17 cellular contexts compared by ENCODE assay signal in the genomic region with DNA sequence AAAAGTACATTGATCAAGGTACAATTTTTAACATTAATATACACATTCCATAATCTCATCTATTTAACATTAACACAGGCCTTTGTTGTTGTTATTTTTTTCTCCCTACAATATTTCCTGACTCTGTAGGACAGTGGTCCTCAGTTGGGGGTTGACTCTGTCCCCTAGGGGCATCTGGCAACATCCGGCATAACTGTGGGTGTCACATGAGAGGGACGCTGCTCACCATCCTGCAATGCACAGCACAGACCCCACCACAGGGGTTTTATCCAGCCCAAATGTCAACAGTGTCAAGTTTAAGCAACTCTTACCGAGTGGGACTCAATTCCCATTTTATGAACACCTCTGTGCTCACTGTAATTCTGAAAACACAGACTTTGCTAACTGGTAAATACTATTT. TPM values are rescaled to one million over a fixed set of nuclear protein-coding genes. Genes with fewer than 3 reads are reported as not detected.
DNase-seq lines count a peak whose midpoint lies in the region; ATAC-seq and TF ChIP-seq lines count a peak whose summit lies in the region.
"Had no signal": no experiment of that assay in that cellular context is flagged by ENCODE, and none has a peak within 500 bp of the region (broad histone marks: within the 10 kb centered on the region; RNA-seq: fewer than 3 reads in every experiment).

No MANE protein-coding gene starts in this region.

- no peak overlapping the region for H3K4me3 Mint-ChIP-seq in activated T-cell treated with anti-CD3 and anti-CD28 coated beads, Interleukin-2, amount 50 U/mL, for 72 hours
- H3K4me3 Mint-ChIP-seq in brain = peak overlapping the region in 3 of 5 experiments; percentile 40 to 63 (median 52)
- no peak overlapping the region for H3K4me3 Mint-ChIP-seq in nephron progenitor cell

- POLR2A ChIA-PET in HEK293 (lab: Yijun Ruan, JAX) = no interaction called here

- H3K9me3 ChIP-seq in HEK293 (ENCODE audit: control insufficient read depth, insufficient read depth, low read depth, low read length) (no peaks in the 10 kb centered on the region), upper lobe of right lung (no peaks in the 10 kb centered on the region)
- H3K9me3 ChIP-seq: SJCRH30 had no signal

- intact Hi-C loops in upper lobe of right lung (cut with DNase I) = no loop called here

- H3K4me3 ChIP-seq in HEK293 (ENCODE audit: low read depth, low read length) (no peak overlapping the region), upper lobe of right lung (no peak overlapping the region)
- H3K4me3 ChIP-seq: GM23248, SJCRH30 had no signal

- H3K9me3 Mint-ChIP-seq in activated T-cell treated with anti-CD3 and anti-CD28 coated beads, Interleukin-2, amount 50 U/mL, for 72 hours = no peaks in the 10 kb centered on the region
- H3K9me3 Mint-ChIP-seq in brain = no peaks in the 10 kb centered on the region
- H3K9me3 Mint-ChIP-seq in nephron progenitor cell = no peaks in the 10 kb centered on the region

- DNase-seq in activated T-cell treated with anti-CD3 and anti-CD28 coated beads, Interleukin-2, amount 50 U/mL, for 72 hours = no peak
- DNase-seq in activated T-cell treated with anti-CD3 and anti-CD28 coated beads, Interleukin-2, amount 50 U/mL, for 1 hour = no peak
- DNase-seq in nephron progenitor cell (no peak), upper lobe of right lung (no peak)
- DNase-seq in stimulated activated CD4-positive, alpha-beta T cell treated with anti-CD3 and anti-CD28 coated beads, Interleukin-15, amount 100 ng/mL, for 24 hours = no peak
- DNase-seq in activated naive CD4-positive, alpha-beta T cell treated with Interleukin-2 at 50 U/mL for 16 hours = no peak
- DNase-seq: C1 segment of cervical spinal cord, GDM1, GM23248, Kasumi-1, NCI-H1417 treated with DMSO at 0.1 percent for 48 hours, NCI-H2029 treated with DMSO at 0.1 percent for 48 hours, NCI-H748 treated with DMSO at 0.1 percent for 48 hours, SJCRH30 had no signal

- peaks cover 38 to 64% of the 10 kb centered on the region in 2 experiments for H3K36me3 ChIP-seq in HEK293 (ENCODE audit: control insufficient read depth in 2 of 2, insufficient read depth in 1 of 2, low read length in 2 of 2)
- H3K36me3 ChIP-seq in upper lobe of right lung = peaks cover 45% of the 10 kb centered on the region

- peaks cover 21% of the 10 kb centered on the region for H3K4me1 Mint-ChIP-seq in activated T-cell treated with anti-CD3 and anti-CD28 coated beads, Interleukin-2, amount 50 U/mL, for 72 hours (ENCODE audit: low read depth)
- H3K4me1 Mint-ChIP-seq in brain (peaks cover 38% of the 10 kb centered on the region), nephron progenitor cell (peaks cover 24% of the 10 kb centered on the region)

- H3K36me3 Mint-ChIP-seq in activated T-cell treated with anti-CD3 and anti-CD28 coated beads, Interleukin-2, amount 50 U/mL, for 72 hours (ENCODE audit: insufficient read depth in 2 of 2) = peaks cover 4 to 14% of the 10 kb centered on the region in 2 donors
- H3K36me3 Mint-ChIP-seq in brain = peaks cover 60% of the 10 kb centered on the region
- H3K36me3 Mint-ChIP-seq in nephron progenitor cell (ENCODE audit: low read depth) = peaks cover 56% of the 10 kb centered on the region

- H3K27me3 ChIP-seq in upper lobe of right lung = no peaks in the 10 kb centered on the region
- H3K27me3 ChIP-seq: SJCRH30 had no signal

- CTCF ChIA-PET in HEK293 (lab: Yijun Ruan, JAX) = no interaction called here

- TF ChIP-seq CTCF in HEK293 (tag by site-specific recombination; IDR thresholded peaks at IDR 0.05) (no peak), brain (conservative IDR thresholded peaks at IDR 0.05) (no peak), nephron progenitor cell (IDR thresholded peaks at IDR 0.05) (no peak), upper lobe of right lung (IDR thresholded peaks at IDR 0.05) (no peak)

- no peak overlapping the region for H3K27ac ChIP-seq in HEK293 (ENCODE audit: extremely low read depth, low read depth, low read length)
- no peak overlapping the region for H3K27ac ChIP-seq in upper lobe of right lung
- H3K27ac ChIP-seq: GM23248, SJCRH30 had no signal

- no peaks in the 10 kb centered on the region for H3K27me3 Mint-ChIP-seq in activated T-cell treated with anti-CD3 and anti-CD28 coated beads, Interleukin-2, amount 50 U/mL, for 72 hours (ENCODE audit: low read depth)
- H3K27me3 Mint-ChIP-seq in brain = no peaks in the 10 kb centered on the region
- no peaks in the 10 kb centered on the region for H3K27me3 Mint-ChIP-seq in nephron progenitor cell (ENCODE audit: low read depth, poor library complexity)

- H3K4me1 ChIP-seq in HEK293 (ENCODE audit: control insufficient read depth, insufficient read depth, low read length) (no peaks in the 10 kb centered on the region), upper lobe of right lung (peaks cover 12% of the 10 kb centered on the region)
- H3K4me1 ChIP-seq: SJCRH30 had no signal

- no peak for ATAC-seq in activated T-cell treated with anti-CD3 and anti-CD28 coated beads, Interleukin-2, amount 50 U/mL, for 72 hours (replicated peaks in 1 of 2)
- no peak for ATAC-seq in upper lobe of right lung

- peak overlapping the region; percentile 37 for H3K27ac Mint-ChIP-seq in activated T-cell treated with anti-CD3 and anti-CD28 coated beads, Interleukin-2, amount 50 U/mL, for 72 hours
- H3K27ac Mint-ChIP-seq in brain = peak overlapping the region in 2 of 5 experiments; percentile 47 to 49
- peak overlapping the region; percentile 45 for H3K27ac Mint-ChIP-seq in nephron progenitor cell

TF ChIP-seq in HEK293, 187 proteins besides CTCF, POLR2A, EP300 and RAD21:
- TF ChIP-seq ZNF558 (tag by site-specific recombination; IDR thresholded peaks at IDR 0.05) (no peak), BCL11A (tag by site-specific recombination; IDR thresholded peaks at IDR 0.05; ENCODE audit: low read depth) (no peak), ZNF311 (tag by site-specific recombination; IDR thresholded peaks at IDR 0.05; ENCODE audit: borderline replicate concordance) (no peak), ZNF391 (tag by site-specific recombination; IDR thresholded peaks at IDR 0.05; ENCODE audit: borderline replicate concordance, low read depth) (no peak), GLIS1 (tag by site-specific recombination; IDR thresholded peaks at IDR 0.05) (peak; percentile 35; the same call in 1 of the 2 replicates), ZNF792 (tag by site-specific recombination; IDR thresholded peaks at IDR 0.05) (no peak), ZIC2 (tag by site-specific recombination; IDR thresholded peaks at IDR 0.05) (peak; percentile 77), WT1 (tag by site-specific recombination; IDR thresholded peaks at IDR 0.05) (no peak)
- TF ChIP-seq, protein P1, sequence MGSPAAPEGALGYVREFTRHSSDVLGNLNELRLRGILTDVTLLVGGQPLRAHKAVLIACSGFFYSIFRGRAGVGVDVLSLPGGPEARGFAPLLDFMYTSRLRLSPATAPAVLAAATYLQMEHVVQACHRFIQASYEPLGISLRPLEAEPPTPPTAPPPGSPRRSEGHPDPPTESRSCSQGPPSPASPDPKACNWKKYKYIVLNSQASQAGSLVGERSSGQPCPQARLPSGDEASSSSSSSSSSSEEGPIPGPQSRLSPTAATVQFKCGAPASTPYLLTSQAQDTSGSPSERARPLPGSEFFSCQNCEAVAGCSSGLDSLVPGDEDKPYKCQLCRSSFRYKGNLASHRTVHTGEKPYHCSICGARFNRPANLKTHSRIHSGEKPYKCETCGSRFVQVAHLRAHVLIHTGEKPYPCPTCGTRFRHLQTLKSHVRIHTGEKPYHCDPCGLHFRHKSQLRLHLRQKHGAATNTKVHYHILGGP (tag by site-specific recombination; IDR thresholded peaks at IDR 0.05) = no peak
- TF ChIP-seq, protein P2, sequence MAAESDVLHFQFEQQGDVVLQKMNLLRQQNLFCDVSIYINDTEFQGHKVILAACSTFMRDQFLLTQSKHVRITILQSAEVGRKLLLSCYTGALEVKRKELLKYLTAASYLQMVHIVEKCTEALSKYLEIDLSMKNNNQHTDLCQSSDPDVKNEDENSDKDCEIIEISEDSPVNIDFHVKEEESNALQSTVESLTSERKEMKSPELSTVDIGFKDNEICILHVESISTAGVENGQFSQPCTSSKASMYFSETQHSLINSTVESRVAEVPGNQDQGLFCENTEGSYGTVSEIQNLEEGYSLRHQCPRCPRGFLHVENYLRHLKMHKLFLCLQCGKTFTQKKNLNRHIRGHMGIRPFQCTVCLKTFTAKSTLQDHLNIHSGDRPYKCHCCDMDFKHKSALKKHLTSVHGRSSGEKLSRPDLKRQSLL (tag by site-specific recombination; IDR thresholded peaks at IDR 0.05) = no peak

RNA-seq across cellular contexts. Expression of a gene that starts 8.8 kb away (rescaled TPM):
- 10 to 100 TPM; 37.4 to 46.7 TPM for total RNA-seq in activated T-cell treated with anti-CD3 and anti-CD28 coated beads, Interleukin-2, amount 50 U/mL, for 72 hours
- polyA plus RNA-seq in brain (ENCODE audit: insufficient read depth, low read depth, low replicate concordance) = 34.8 TPM
- 68.5 TPM for total RNA-seq in upper lobe of right lung

RNA-seq across cellular contexts. Expression of a gene that starts 14.5 kb away (rescaled TPM):
- not detected for total RNA-seq in activated T-cell treated with anti-CD3 and anti-CD28 coated beads, Interleukin-2, amount 50 U/mL, for 72 hours
- not detected for polyA plus RNA-seq in brain (ENCODE audit: insufficient read depth, low read depth, low replicate concordance)
- total RNA-seq in upper lobe of right lung = not detected
- total RNA-seq: GM23248, NCI-H460, SJCRH30 had no signal
- polyA plus RNA-seq: GM23248 had no signal

RNA-seq across cellular contexts. Expression of a gene that starts 16.1 kb away (rescaled TPM):
- 10 to 100 TPM; 18.1 to 18.7 TPM for total RNA-seq in activated T-cell treated with anti-CD3 and anti-CD28 coated beads, Interleukin-2, amount 50 U/mL, for 72 hours
- polyA plus RNA-seq in brain (ENCODE audit: insufficient read depth, low read depth, low replicate concordance) = 7.2 TPM
- 19.9 TPM for total RNA-seq in upper lobe of right lung

RNA-seq across cellular contexts. Expression of a gene that starts 51.9 kb away (rescaled TPM):
- total RNA-seq in activated T-cell treated with anti-CD3 and anti-CD28 coated beads, Interleukin-2, amount 50 U/mL, for 72 hours = 10 to 100 TPM; 76.9 to 78.1 TPM
- polyA plus RNA-seq in brain (ENCODE audit: insufficient read depth, low read depth, low replicate concordance) = 24.9 TPM
- 36.5 TPM for total RNA-seq in upper lobe of right lung

Comparison
In these comparisons a context has a peak if more than half of its experiments do, and no peak if none do; other contexts are left out.
1. H3K4me3 Mint-ChIP-seq: peak in brain (3 of 5); none in activated T-cell treated with anti-CD3 and anti-CD28 coated beads, Interleukin-2, amount 50 U/mL, for 72 hours (0 of 2) and nephron progenitor cell (single experiment).